33 cellular contexts compared by ENCODE assay signal in the genomic region with DNA sequence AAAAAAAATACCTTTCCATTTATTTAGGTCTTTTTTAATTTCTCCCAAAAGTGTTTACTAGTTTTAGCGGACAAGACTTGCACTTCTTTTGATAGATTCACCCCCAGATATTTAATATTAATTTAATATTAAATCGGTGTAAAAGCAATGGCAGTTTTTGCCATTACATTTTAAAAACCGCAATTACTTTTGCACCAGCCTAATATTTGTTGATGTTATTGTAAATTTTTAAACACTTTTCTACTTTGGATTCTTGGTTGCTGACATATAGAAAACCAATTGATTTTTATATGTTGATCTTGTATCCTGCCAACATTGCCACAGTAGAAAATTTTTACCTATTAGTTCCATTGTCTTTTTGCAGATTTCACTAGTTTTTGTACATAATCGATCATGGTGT.
"Had no signal": no experiment of that assay in that cellular context is flagged by ENCODE, and none has a peak within 500 bp of the region (broad histone marks: within the 10 kb centered on the region; RNA-seq: fewer than 3 reads in every experiment).

No MANE protein-coding gene starts in this region.

- H3K36me3 ChIP-seq: adrenal gland, ascending aorta, brain microvascular endothelial cell, breast epithelium, cardiac muscle cell had no signal

- DNase-seq: activated effector memory CD4-positive, alpha-beta T cell treated with anti-CD3 and anti-CD28 coated beads, Interleukin-2, amount 50 U/mL, for 16 hours; activated effector memory CD4-positive, alpha-beta T cell treated with Interleukin-2 at 50 U/mL for 16 hours; activated gamma-delta T cell; activated gamma-delta T cell treated with Interleukin-2 at 50 U/mL for 16 hours; activated naive CD4-positive, alpha-beta T cell; activated naive CD4-positive, alpha-beta T cell treated with anti-CD3 and anti-CD28 coated beads for 36 hours; activated naive CD4-positive, alpha-beta T cell treated with anti-CD3 and anti-CD28 coated beads, Interleukin-2, amount 10 ng/mL, durations not matched to agents 7 days and 5 days; activated naive CD4-positive, alpha-beta T cell treated with anti-CD3 and anti-CD28 coated beads, Interleukin-2, amount 50 U/mL, for 16 hours; activated naive CD4-positive, alpha-beta T cell treated with Interleukin-2 at 50 U/mL for 16 hours; activated naive CD8-positive, alpha-beta T cell treated with anti-CD3 and anti-CD28 coated beads for 36 hours; activated naive CD8-positive, alpha-beta T cell treated with anti-CD3 and anti-CD28 coated beads, Interleukin-2, amount 10 ng/mL, durations not matched to agents 7 days and 5 days; activated naive CD8-positive, alpha-beta T cell treated with anti-CD3 and anti-CD28 coated beads, Interleukin-2, amount 50 U/mL, for 24 hours; activated T-cell treated with anti-CD3 and anti-CD28 coated beads, Interleukin-2, amount 50 U/mL, for 24 hours; activated T-cell treated with anti-CD3 and anti-CD28 coated beads, Interleukin-2, amount 50 U/mL, for 4 hours; activated T-cell treated with anti-CD3 and anti-CD28 coated beads, Interleukin-2, amount 50 U/mL, for 48 hours; activated T-cell treated with anti-CD3 and anti-CD28 coated beads, Interleukin-2, amount 50 U/mL, for 72 hours; adrenal gland; amniotic stem cell; amygdala; anterior cingulate cortex; aorta; body of pancreas; brain microvascular endothelial cell; caudate nucleus; central memory CD4-positive, alpha-beta T cell; cerebellar nuclear complex had no signal

- H3K4me1 ChIP-seq: adrenal gland, ascending aorta, body of pancreas, breast epithelium had no signal

- H3K27ac ChIP-seq: adrenal gland, ascending aorta, body of pancreas, brain microvascular endothelial cell, breast epithelium, cardiac muscle cell had no signal

- ATAC-seq: activated naive CD4-positive, alpha-beta T cell treated with anti-CD3 and anti-CD28 coated beads, Interleukin-2, amount 50 U/mL, for 72 hours; activated naive CD8-positive, alpha-beta T cell treated with anti-CD3 and anti-CD28 coated beads, Interleukin-2, amount 50 U/mL, for 24 hours; activated T-cell treated with anti-CD3 and anti-CD28 coated beads, Interleukin-2, amount 50 U/mL, for 4 hours; activated T-cell treated with anti-CD3 and anti-CD28 coated beads, Interleukin-2, amount 50 U/mL, for 72 hours; activated T-helper 17 cell treated with anti-CD3 and anti-CD28 coated beads, Interleukin-2, amount 50 U/mL, for 72 hours; body of pancreas had no signal

- FAIRE-seq: astrocyte, bronchial epithelial cell had no signal

- H3K4me3 ChIP-seq: adrenal gland, ascending aorta, body of pancreas, breast epithelium, cardiac muscle cell had no signal

- H3K27me3 ChIP-seq: adrenal gland, ascending aorta, body of pancreas, brain microvascular endothelial cell, breast epithelium, cardiac muscle cell had no signal

- H3K9me3 ChIP-seq: adrenal gland, ascending aorta, body of pancreas had no signal
